17 cellular contexts compared by ENCODE assay signal in the genomic region with DNA sequence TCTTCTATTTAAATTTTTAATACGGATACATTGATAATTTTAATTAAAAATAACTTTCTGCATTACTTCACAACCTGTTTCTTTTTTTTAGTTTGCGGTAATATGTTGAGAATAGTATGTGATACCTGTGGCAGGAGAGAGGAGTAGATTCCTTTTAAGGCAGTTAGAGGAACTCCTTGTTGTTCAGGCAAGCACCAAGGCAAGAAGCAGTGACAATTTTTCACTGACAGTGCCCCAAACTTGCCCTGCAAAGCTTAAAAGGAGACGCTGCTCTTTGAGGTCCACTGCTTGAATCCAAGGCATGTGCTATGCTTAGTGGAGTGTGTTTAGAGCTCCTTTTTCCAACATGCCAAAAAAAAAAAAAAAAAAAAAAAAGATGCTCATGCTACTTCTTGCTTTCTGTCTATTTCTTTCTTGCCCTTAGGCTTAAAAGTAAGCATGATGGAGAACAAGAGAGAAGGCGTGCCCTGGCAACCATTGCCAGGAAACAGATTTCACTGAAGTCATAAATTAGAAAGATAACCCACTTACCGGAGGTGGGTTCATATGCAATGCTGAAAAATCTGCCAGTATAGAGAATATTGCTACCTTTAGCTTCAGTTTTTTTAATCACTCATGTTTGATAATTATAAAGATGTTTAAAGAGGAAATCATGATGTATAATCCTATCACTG. TPM values are rescaled to one million over a fixed set of nuclear protein-coding genes. Genes with fewer than 3 reads are reported as not detected.
DNase-seq lines count a peak whose midpoint lies in the region; ATAC-seq and TF ChIP-seq lines count a peak whose summit lies in the region.
"Had no signal": no experiment of that assay in that cellular context is flagged by ENCODE, and none has a peak within 500 bp of the region (broad histone marks: within the 10 kb centered on the region; RNA-seq: fewer than 3 reads in every experiment).

No MANE protein-coding gene starts in this region.

- peaks cover 38% of the 10 kb centered on the region for H3K4me1 Mint-ChIP-seq in activated naive CD8-positive, alpha-beta T cell treated with anti-CD3 and anti-CD28 coated beads for 36 hours
- peaks cover 16% of the 10 kb centered on the region for H3K4me1 Mint-ChIP-seq in type B pancreatic cell (ENCODE audit: unreplicated experiment)

- no peaks in the 10 kb centered on the region for H3K9me3 ChIP-seq in PC-3 (ENCODE audit: low read length)
- H3K9me3 ChIP-seq: mucosa of descending colon, SJCRH30 had no signal

- TF ChIP-seq CTCF in type B pancreatic cell (conservative IDR thresholded peaks at IDR 0.05): no peak
- no peak for TF ChIP-seq CTCF in PC-3 (conservative IDR thresholded peaks at IDR 0.05; ENCODE audit: low read depth, low read length)

- BruUV-seq in PC-3 (replicated peaks; lab: Mats Ljungman, UMichigan): no TSS peak

- ATAC-seq in PC-3: no peak
- ATAC-seq: activated CD4-positive, CD25-positive, alpha-beta regulatory T cell treated with anti-CD3 and anti-CD28 coated beads, Interleukin-2, amount 50 U/mL, for 24 hours; foreskin keratinocyte; mucosa of descending colon had no signal

- no peaks in the 10 kb centered on the region for H3K9me2 ChIP-seq in PC-3 (replicated peaks; ENCODE audit: low read length)

- CTCF ChIA-PET in PC-3 (lab: Charles Lee): no interaction called here

- no peak overlapping the region for H3K27ac ChIP-seq in PC-3 (ENCODE audit: low read length)
- H3K27ac ChIP-seq: foreskin keratinocyte, SJCRH30 had no signal

- no peak overlapping the region for H3K4me3 Mint-ChIP-seq in activated naive CD8-positive, alpha-beta T cell treated with anti-CD3 and anti-CD28 coated beads for 36 hours
- no peak overlapping the region for H3K4me3 Mint-ChIP-seq in type B pancreatic cell

- H4K20me1 ChIP-seq in PC-3 (ENCODE audit: low read length): no peaks in the 10 kb centered on the region

- no peaks in the 10 kb centered on the region for H3K27me3 Mint-ChIP-seq in activated naive CD8-positive, alpha-beta T cell treated with anti-CD3 and anti-CD28 coated beads for 36 hours
- no peaks in the 10 kb centered on the region for H3K27me3 Mint-ChIP-seq in type B pancreatic cell
- H3K27me3 Mint-ChIP-seq: progenitor cell of endocrine pancreas had no signal

- peak; percentile 18 for DNase-seq in stimulated activated CD4-positive, alpha-beta T cell treated with anti-CD3 and anti-CD28 coated beads, Interleukin-15, amount 100 ng/mL, for 24 hours
- DNase-seq in stimulated activated CD4-positive, alpha-beta T cell treated with anti-CD3 and anti-CD28 coated beads, Interleukin-2, amount 100 ng/mL, for 24 hours: no peak
- DNase-seq in T follicular helper cell (ENCODE audit: low read depth) (peak; percentile 12), type B pancreatic cell (ENCODE audit: extremely low spot score, unreplicated experiment) (no peak), PC-3 (no peak), islet precursor cell (no peak), dedifferentiated amniotic fluid mesenchymal stem cell (ENCODE audit: extremely low spot score) (no peak)
- DNase-seq in activated naive CD8-positive, alpha-beta T cell treated with anti-CD3 and anti-CD28 coated beads for 36 hours: no peak
- DNase-seq: amygdala, dermis blood vessel endothelial cell, GF-D8, mucosa of descending colon, NCI-H1105 treated with DMSO at 0.1 percent for 48 hours, SJCRH30 had no signal

- no peaks in the 10 kb centered on the region for H3K79me2 ChIP-seq in PC-3 (ENCODE audit: low read length)

- no peak overlapping the region for H3K9ac ChIP-seq in PC-3 (ENCODE audit: low read length)

- no peaks in the 10 kb centered on the region for H3K27me3 ChIP-seq in PC-3 (ENCODE audit: low read length)
- H3K27me3 ChIP-seq: SJCRH30 had no signal

- H3K36me3 Mint-ChIP-seq in activated naive CD8-positive, alpha-beta T cell treated with anti-CD3 and anti-CD28 coated beads for 36 hours: peaks cover 3% of the 10 kb centered on the region
- H3K36me3 Mint-ChIP-seq in type B pancreatic cell: no peaks in the 10 kb centered on the region

- H3K36me3 ChIP-seq in PC-3 (ENCODE audit: low read depth, low read length): no peaks in the 10 kb centered on the region
- H3K36me3 ChIP-seq: SJCRH30 had no signal

- H3K4me1 ChIP-seq in PC-3 (ENCODE audit: insufficient read depth, low read length): peaks cover 33% of the 10 kb centered on the region

- no peak overlapping the region for H3K4me3 ChIP-seq in PC-3 (ENCODE audit: low read length)
- H3K4me3 ChIP-seq: mucosa of descending colon, SJCRH30 had no signal

- no peak overlapping the region for H2AFZ ChIP-seq in PC-3 (ENCODE audit: low read length)

- H3K27ac Mint-ChIP-seq in activated naive CD8-positive, alpha-beta T cell treated with anti-CD3 and anti-CD28 coated beads for 36 hours: peak overlapping the region; percentile 16
- H3K27ac Mint-ChIP-seq in type B pancreatic cell: peak overlapping the region; percentile 44
- H3K27ac Mint-ChIP-seq: progenitor cell of endocrine pancreas had no signal

- peaks cover 11% of the 10 kb centered on the region for H3K9me3 Mint-ChIP-seq in activated naive CD8-positive, alpha-beta T cell treated with anti-CD3 and anti-CD28 coated beads for 36 hours
- H3K9me3 Mint-ChIP-seq in type B pancreatic cell: peaks cover 5% of the 10 kb centered on the region

- POLR2A ChIA-PET in PC-3 (lab: Charles Lee; ENCODE audit: unreplicated experiment): no interaction called here

- no peaks in the 10 kb centered on the region for H3F3A ChIP-seq in PC-3 (ENCODE audit: low read length, unreplicated experiment)

- intact Hi-C loops in PC-3 (cut with micrococcal nuclease): loop anchor here (5.0 kb wide), 1 partner anchor 57 kb away; a partner anchor contains a TSS

- H3K4me2 ChIP-seq in PC-3 (ENCODE audit: low read length): no peak overlapping the region

RNA-seq across cellular contexts. Expression of a gene that starts 58.3 kb away (rescaled TPM):
- 10 to 100 TPM; 29.6 to 33.0 TPM for total RNA-seq in activated naive CD8-positive, alpha-beta T cell treated with anti-CD3 and anti-CD28 coated beads for 36 hours
- total RNA-seq in type B pancreatic cell (ENCODE audit: low replicate concordance) (78.3 and 80.5 TPM in 2 replicates), PC-3 (2014; rRNA removed) (20.6 and 26.3 TPM in 2 replicates)

Comparison
In these comparisons a context has a peak if more than half of its experiments do, and no peak if none do; other contexts are left out.
1. DNase-seq: peak in stimulated activated CD4-positive, alpha-beta T cell treated with anti-CD3 and anti-CD28 coated beads, Interleukin-15, amount 100 ng/mL, for 24 hours (single experiment) and T follicular helper cell (single experiment); none in stimulated activated CD4-positive, alpha-beta T cell treated with anti-CD3 and anti-CD28 coated beads, Interleukin-2, amount 100 ng/mL, for 24 hours (0 of 2), activated naive CD8-positive, alpha-beta T cell treated with anti-CD3 and anti-CD28 coated beads for 36 hours (single experiment), type B pancreatic cell (single experiment), PC-3 (single experiment), islet precursor cell (single experiment) and dedifferentiated amniotic fluid mesenchymal stem cell (single experiment).